8 cellular contexts compared by ENCODE assay signal in the genomic region with DNA sequence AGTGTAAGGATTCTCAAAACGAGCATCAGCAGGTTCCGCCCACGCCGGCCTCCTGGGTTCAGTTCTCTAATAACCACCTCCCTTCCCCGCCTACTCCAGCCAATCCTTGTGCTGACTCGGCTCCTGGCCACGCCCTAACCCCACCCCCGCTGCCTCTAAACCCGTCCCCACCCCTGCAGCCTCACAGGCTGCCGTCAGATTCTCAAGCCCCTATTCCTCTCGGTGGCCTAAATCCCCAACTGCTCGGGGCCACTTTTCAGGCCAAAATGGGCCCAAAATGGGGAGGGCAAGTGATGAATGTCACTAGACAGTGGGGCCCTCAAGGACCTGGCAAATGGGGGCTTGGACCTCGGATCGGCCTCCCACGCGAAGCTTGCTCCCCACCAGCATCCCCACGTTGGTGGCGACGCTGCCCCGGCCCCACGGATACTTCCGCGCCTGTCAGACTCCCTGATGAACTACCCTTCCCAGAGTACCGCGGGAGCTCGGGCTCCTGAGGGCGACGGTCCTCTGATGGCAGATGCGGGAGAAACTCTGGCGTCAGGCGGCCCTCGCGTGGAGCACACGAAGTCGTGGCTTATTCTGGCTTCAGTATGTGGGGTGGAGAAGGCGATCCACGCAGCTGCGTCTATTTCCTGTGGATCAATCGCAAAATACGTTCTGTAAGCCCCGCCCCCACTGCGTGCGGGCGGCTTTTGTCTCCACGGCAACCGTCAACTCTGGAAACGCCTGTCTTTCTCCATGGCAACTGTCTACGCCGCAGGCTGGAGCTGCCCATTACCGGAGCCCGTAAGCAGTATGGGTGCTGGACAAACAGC. TPM values are rescaled to one million over a fixed set of nuclear protein-coding genes. Genes with fewer than 3 reads are reported as not detected.
DNase-seq lines count a peak whose midpoint lies in the region; ATAC-seq and TF ChIP-seq lines count a peak whose summit lies in the region.

No MANE protein-coding gene starts in this region.

- no peaks in the 10 kb centered on the region for H3F3A ChIP-seq in Loucy (ENCODE audit: low read depth)

- CTCF ChIA-PET in Calu3 (lab: Charles Lee), result no interaction called here

- peak overlapping the region in 7 of 12 donors; percentile 32 to 81 (median 54) for H3K27ac ChIP-seq in heart left ventricle
- peak overlapping the region in 2 of 4 donors; percentile 31 to 44 for H3K27ac ChIP-seq in tibial nerve

- H3K36me3 ChIP-seq in Loucy (ENCODE audit: insufficient read depth, low read length) (peaks cover 23% of the 10 kb centered on the region; the same call in 1 of the 2 replicates), heart left ventricle (peaks cover 2 to 24% (median 13%) of the 10 kb centered on the region in 9 donors), tibial nerve (peaks cover 2 to 32% (median 2%) of the 10 kb centered on the region in 3 donors)

- H3K4me1 ChIP-seq in Loucy (ENCODE audit: insufficient read depth, low read length, poor library complexity, severe bottlenecking), result no peaks in the 10 kb centered on the region
- peaks cover 0 to 16% (median 4%) of the 10 kb centered on the region in 12 donors for H3K4me1 ChIP-seq in heart left ventricle
- H3K4me1 ChIP-seq in tibial nerve, result no peaks in the 10 kb centered on the region

- WGBS in heart left ventricle, 4 donors, result 2 to 3% (median 2%) methylated on average over 51 of the region's 51 CpGs
- 2 to 4% methylated on average over 28 to 50 of the region's 51 CpGs for WGBS in tibial nerve, 2 donors

- H3K4me1 Mint-ChIP-seq in Calu3 (ENCODE audit: low read depth, unreplicated experiment), result no peaks in the 10 kb centered on the region

- TF ChIP-seq POLR2A in heart left ventricle (IDR thresholded peaks at IDR 0.05), result no peak
- no peak for TF ChIP-seq POLR2A in tibial nerve (IDR thresholded peaks at IDR 0.05)

- TF ChIP-seq CTCF in Calu3 (IDR thresholded peaks at IDR 0.05; ENCODE audit: unreplicated experiment) (no peak), Loucy (conservative IDR thresholded peaks at IDR 0.05; ENCODE audit: low read length) (no peak), heart left ventricle (IDR thresholded peaks at IDR 0.05) (no peak), tibial nerve (IDR thresholded peaks at IDR 0.05) (no peak)

- H3K27me3 ChIP-seq in Loucy (ENCODE audit: insufficient read depth, low read length, poor library complexity, severe bottlenecking) (no peaks in the 10 kb centered on the region), heart left ventricle (no peaks in the 10 kb centered on the region), tibial nerve (no peaks in the 10 kb centered on the region)

- H3K36me3 Mint-ChIP-seq in Calu3 (ENCODE audit: insufficient read depth, unreplicated experiment), result peaks cover 25% of the 10 kb centered on the region

- TF ChIP-seq EP300 in tibial nerve (IDR thresholded peaks at IDR 0.05), result peak in 1 of 2 donors; percentile 6

- no peaks in the 10 kb centered on the region for H3K79me2 ChIP-seq in Loucy (ENCODE audit: insufficient read depth, low read length)

- H3K4me3 Mint-ChIP-seq in Calu3 (ENCODE audit: low read depth, unreplicated experiment), result peak overlapping the region; percentile 43

- peaks cover 4% of the 10 kb centered on the region; the same call in 1 of the 2 replicates for H3K9me3 ChIP-seq in Loucy (ENCODE audit: insufficient read depth, low read depth, low read length)
- H3K9me3 ChIP-seq in heart left ventricle, result peaks cover 0 to 33% (median 14%) of the 10 kb centered on the region in 12 donors
- H3K9me3 ChIP-seq in tibial nerve, result peaks cover 0 to 90% (median 10%) of the 10 kb centered on the region in 4 donors

- peaks cover 11% of the 10 kb centered on the region for H3K9me3 Mint-ChIP-seq in Calu3 (ENCODE audit: low read depth, unreplicated experiment)

- H3K9me2 ChIP-seq in Loucy (replicated peaks; ENCODE audit: low read depth, low read length), result no peaks in the 10 kb centered on the region

- peak overlapping the region; percentile 17 for H3K27ac Mint-ChIP-seq in Calu3 (ENCODE audit: unreplicated experiment)

- peak overlapping the region; percentile 17 for H3K4me2 ChIP-seq in Loucy (ENCODE audit: low read depth, low read length, poor library complexity, severe bottlenecking)

- H3K4me3 ChIP-seq in Loucy (ENCODE audit: low read length, poor library complexity, severe bottlenecking) (peak overlapping the region; percentile 16), heart left ventricle (peak overlapping the region; percentile 16 to 74 (median 52)), tibial nerve (peak overlapping the region; percentile 18 to 50 (median 33))

- no peak overlapping the region for H3K9ac ChIP-seq in Loucy (ENCODE audit: low read depth, low read length, poor library complexity, severe bottlenecking)

- H2AFZ ChIP-seq in Loucy (ENCODE audit: low read length), result no peak overlapping the region

- ATAC-seq in heart left ventricle (peak; percentile 88 to 97 (median 95)), GM18502 (IDR thresholded peaks at IDR 0.05; ENCODE audit: poor library complexity, unreplicated experiment) (no peak)

- DNase-seq in Calu3, result peak; percentile 31
- peak; percentile 82 for DNase-seq in T follicular helper cell (ENCODE audit: low read depth)
- peak; percentile 65 for DNase-seq in activated naive CD8-positive, alpha-beta T cell treated with anti-CD3 and anti-CD28 coated beads, Interleukin-2, amount 50 U/mL, for 16 hours (ENCODE audit: low read depth, low spot score)
- DNase-seq in heart left ventricle, result peak; percentile 81 to 89 (median 88)
- DNase-seq in posterior vena cava (ENCODE audit: low spot score), result peak; percentile 95
- peak; percentile 19 to 75 for DNase-seq in tibial nerve (ENCODE audit: low spot score in 2 of 2)

- BruUV-seq in Calu3 (replicated peaks; lab: Mats Ljungman, UMichigan), result no TSS peak

- intact Hi-C loops in Calu3 (cut with micrococcal nuclease; ENCODE audit: unreplicated experiment), result no loop called here
- intact Hi-C loops in heart left ventricle (cut with DNase I), result no loop called here
- intact Hi-C loops in posterior vena cava (cut with DNase I), result no loop called here

- no peaks in the 10 kb centered on the region for H4K20me1 ChIP-seq in Loucy (ENCODE audit: insufficient read depth, low read length, poor library complexity, severe bottlenecking)

- no peaks in the 10 kb centered on the region for H3K27me3 Mint-ChIP-seq in Calu3 (ENCODE audit: unreplicated experiment)

RNA-seq across cellular contexts. Expression of a gene that starts 24.8 kb away (rescaled TPM):
- 27.2 and 28.8 TPM in 2 replicates for total RNA-seq in Calu3 (2022)
- 1 to 10 TPM; 2.3 to 6.5 (median 3.9) TPM for total RNA-seq in heart left ventricle
- 1 to 10 TPM; 1.6 to 2.6 TPM for polyA plus RNA-seq in heart left ventricle
- 1 to 10 TPM; 5.8 to 7.6 TPM for total RNA-seq in posterior vena cava
- 10 to 100 TPM in 2 of 4 donors, 1 to 10 TPM in 2; 8.2 to 25.5 (median 14.3) TPM for total RNA-seq in tibial nerve

RNA-seq across cellular contexts. Expression of a gene that starts 25.4 kb away (rescaled TPM):
- 68.4 and 74.5 TPM in 2 replicates for total RNA-seq in Calu3 (2022)
- total RNA-seq in heart left ventricle, result 10 to 100 TPM; 17.8 to 33.7 (median 23.1) TPM
- polyA plus RNA-seq in heart left ventricle, result 10 to 100 TPM in 1 of 2 donors, 1 to 10 TPM in 1; 9.9 to 32.4 TPM
- total RNA-seq in posterior vena cava, result 10 to 100 TPM; 19.7 to 23.0 TPM
- 10 to 100 TPM; 25.7 to 51.3 (median 30.1) TPM for total RNA-seq in tibial nerve

Comparison
In these comparisons a context has a peak if more than half of its experiments do, and no peak if none do; other contexts are left out.
1. DNase-seq: peak in every context shown above with its lines; median percentile 95 in posterior vena cava; 88 in heart left ventricle; 82 in T follicular helper cell; 65 in activated naive CD8-positive, alpha-beta T cell treated with anti-CD3 and anti-CD28 coated beads, Interleukin-2, amount 50 U/mL, for 16 hours; 47 in tibial nerve; 31 in Calu3.